ENCODE assay signal across 18 cellular contexts in genomic region chr14:20347747-20348146, GRCh38. TPM values are rescaled to one million over a fixed set of nuclear protein-coding genes. Genes with fewer than 3 reads are reported as not detected.
DNase-seq lines count a peak whose midpoint lies in the region; ATAC-seq and TF ChIP-seq lines count a peak whose summit lies in the region.
"Had no signal": no experiment of that assay in that cellular context is flagged by ENCODE, and none has a peak within 500 bp of the region (broad histone marks: within the 10 kb centered on the region; RNA-seq: fewer than 3 reads in every experiment).

No MANE protein-coding gene starts in this region.

- TF ChIP-seq CTCF in neural crest cell (conservative IDR thresholded peaks at IDR 0.05) = no peak

- H3K9me3 Mint-ChIP-seq in activated CD8-positive, alpha-beta memory T cell treated with anti-CD3 and anti-CD28 coated beads, Interleukin-2, amount 10 ng/mL, durations not matched to agents 7 days and 5 days (ENCODE audit: low read depth) = no peaks in the 10 kb centered on the region
- H3K9me3 Mint-ChIP-seq in neural crest cell = no peaks in the 10 kb centered on the region
- H3K9me3 Mint-ChIP-seq in activated naive CD4-positive, alpha-beta T cell treated with anti-CD3 and anti-CD28 coated beads, Interleukin-2, amount 10 ng/mL, durations not matched to agents 7 days and 5 days = no peaks in the 10 kb centered on the region
- H3K9me3 Mint-ChIP-seq: CD4-positive, alpha-beta T cell; CD8-positive, alpha-beta T cell had no signal

- peaks cover 25% of the 10 kb centered on the region for H3K4me1 Mint-ChIP-seq in activated CD8-positive, alpha-beta memory T cell treated with anti-CD3 and anti-CD28 coated beads, Interleukin-2, amount 10 ng/mL, durations not matched to agents 7 days and 5 days
- H3K4me1 Mint-ChIP-seq in T-helper 17 cell (peaks cover 16% of the 10 kb centered on the region), neural crest cell (peaks cover 21% of the 10 kb centered on the region)
- H3K4me1 Mint-ChIP-seq in activated naive CD4-positive, alpha-beta T cell treated with anti-CD3 and anti-CD28 coated beads, Interleukin-2, amount 10 ng/mL, durations not matched to agents 7 days and 5 days = peaks cover 27% of the 10 kb centered on the region

- H3K9me3 ChIP-seq in T-helper 17 cell (ENCODE audit: control insufficient read depth, low read length, poor library complexity, severe bottlenecking) = no peaks in the 10 kb centered on the region
- H3K9me3 ChIP-seq: A549; BLaER1 treated with 17β-estradiol and CSF1 and Interleukin-3, amounts not matched to agents 10 nM and 100 nM; Caco-2 had no signal

- no peaks in the 10 kb centered on the region for H3K27me3 Mint-ChIP-seq in activated CD8-positive, alpha-beta memory T cell treated with anti-CD3 and anti-CD28 coated beads, Interleukin-2, amount 10 ng/mL, durations not matched to agents 7 days and 5 days
- no peaks in the 10 kb centered on the region for H3K27me3 Mint-ChIP-seq in T-helper 17 cell
- H3K27me3 Mint-ChIP-seq in neural crest cell (ENCODE audit: low read depth) = peaks cover 5% of the 10 kb centered on the region
- peaks cover 4% of the 10 kb centered on the region for H3K27me3 Mint-ChIP-seq in activated naive CD4-positive, alpha-beta T cell treated with anti-CD3 and anti-CD28 coated beads, Interleukin-2, amount 10 ng/mL, durations not matched to agents 7 days and 5 days
- H3K27me3 Mint-ChIP-seq: B cell; CD4-positive, alpha-beta T cell had no signal

- no peak overlapping the region for H3K4me3 Mint-ChIP-seq in activated CD8-positive, alpha-beta memory T cell treated with anti-CD3 and anti-CD28 coated beads, Interleukin-2, amount 10 ng/mL, durations not matched to agents 7 days and 5 days
- H3K4me3 Mint-ChIP-seq in T-helper 17 cell = no peak overlapping the region
- peak overlapping the region; percentile 44 for H3K4me3 Mint-ChIP-seq in neural crest cell
- no peak overlapping the region for H3K4me3 Mint-ChIP-seq in activated naive CD4-positive, alpha-beta T cell treated with anti-CD3 and anti-CD28 coated beads, Interleukin-2, amount 10 ng/mL, durations not matched to agents 7 days and 5 days
- H3K4me3 Mint-ChIP-seq: B cell; CD4-positive, alpha-beta T cell; CD8-positive, alpha-beta T cell had no signal

- H3K27ac Mint-ChIP-seq in activated CD8-positive, alpha-beta memory T cell treated with anti-CD3 and anti-CD28 coated beads, Interleukin-2, amount 10 ng/mL, durations not matched to agents 7 days and 5 days = peak overlapping the region; percentile 24
- H3K27ac Mint-ChIP-seq in T-helper 17 cell (peak overlapping the region; percentile 60), neural crest cell (ENCODE audit: unreplicated experiment) (no peak overlapping the region)
- no peak overlapping the region for H3K27ac Mint-ChIP-seq in activated naive CD4-positive, alpha-beta T cell treated with anti-CD3 and anti-CD28 coated beads, Interleukin-2, amount 10 ng/mL, durations not matched to agents 7 days and 5 days
- H3K27ac Mint-ChIP-seq: B cell; CD4-positive, alpha-beta T cell; CD8-positive, alpha-beta T cell had no signal

- CTCF ChIA-PET in activated CD8-positive, alpha-beta memory T cell treated with anti-CD3 and anti-CD28 coated beads, Interleukin-2, amount 10 ng/mL, durations not matched to agents 7 days and 5 days (lab: Charles Lee) = interaction anchor here (1.1 to 1.3 kb wide), 2 partner anchors 20 to 68 kb away, joined by 3 to 5 read pairs; no protein-coding TSS in a partner anchor
- CTCF ChIA-PET in activated naive CD4-positive, alpha-beta T cell treated with anti-CD3 and anti-CD28 coated beads, Interleukin-2, amount 10 ng/mL, durations not matched to agents 7 days and 5 days (lab: Charles Lee) = no interaction called here

- no peak for DNase-seq in activated CD8-positive, alpha-beta memory T cell treated with anti-CD3 and anti-CD28 coated beads, Interleukin-2, amount 10 ng/mL, durations not matched to agents 7 days and 5 days
- no peak for DNase-seq in activated CD8-positive, alpha-beta memory T cell treated with anti-CD3 and anti-CD28 coated beads, Interleukin-2, amount 50 U/mL, for 48 hours
- DNase-seq in T-helper 17 cell = no peak
- DNase-seq in amniotic epithelial cell (ENCODE audit: low read depth) = peak; percentile 73
- no peak for DNase-seq in neural crest cell (ENCODE audit: low read depth, low spot score)
- no peak for DNase-seq in activated naive CD4-positive, alpha-beta T cell treated with anti-CD3 and anti-CD28 coated beads, Interleukin-2, amount 10 ng/mL, durations not matched to agents 7 days and 5 days
- DNase-seq: AML-193; Caco-2; Calu3; CD4-positive, alpha-beta T cell; CD8-positive, alpha-beta T cell; DMS79 treated with DMSO at 0.1 percent for 48 hours; GF-D8 had no signal

- ATAC-seq in activated CD8-positive, alpha-beta memory T cell treated with anti-CD3 and anti-CD28 coated beads, Interleukin-2, amount 10 ng/mL, durations not matched to agents 7 days and 5 days = no peak
- no peak for ATAC-seq in T-helper 17 cell
- ATAC-seq in HG02870 (IDR thresholded peaks at IDR 0.05; ENCODE audit: unreplicated experiment) = no peak
- ATAC-seq in GM19395 (IDR thresholded peaks at IDR 0.05; ENCODE audit: unreplicated experiment) = no peak
- ATAC-seq: A549; CD8-positive, alpha-beta T cell had no signal

- H3K36me3 Mint-ChIP-seq in activated CD8-positive, alpha-beta memory T cell treated with anti-CD3 and anti-CD28 coated beads, Interleukin-2, amount 10 ng/mL, durations not matched to agents 7 days and 5 days = peaks cover 48% of the 10 kb centered on the region
- peaks cover 4% of the 10 kb centered on the region for H3K36me3 Mint-ChIP-seq in T-helper 17 cell (ENCODE audit: low read depth)
- H3K36me3 Mint-ChIP-seq in neural crest cell (ENCODE audit: low read depth) = peaks cover 21% of the 10 kb centered on the region
- peaks cover 44% of the 10 kb centered on the region for H3K36me3 Mint-ChIP-seq in activated naive CD4-positive, alpha-beta T cell treated with anti-CD3 and anti-CD28 coated beads, Interleukin-2, amount 10 ng/mL, durations not matched to agents 7 days and 5 days

RNA-seq across cellular contexts. Expression of gene PARP2, which starts 4.3 kb away (rescaled TPM):
- total RNA-seq in activated CD8-positive, alpha-beta memory T cell treated with anti-CD3 and anti-CD28 coated beads, Interleukin-2, amount 10 ng/mL, durations not matched to agents 7 days and 5 days = 10 to 100 TPM; 32.6 to 38.4 TPM
- total RNA-seq in T-helper 17 cell = 10 to 100 TPM; 18.1 to 22.3 TPM
- 50.7 and 53.2 TPM in 2 replicates for total RNA-seq in neural crest cell

RNA-seq across cellular contexts. Expression of gene CCNB1IP1, which starts 14.7 kb away (rescaled TPM):
- 10 to 100 TPM; 39.0 to 39.5 TPM for total RNA-seq in activated CD8-positive, alpha-beta memory T cell treated with anti-CD3 and anti-CD28 coated beads, Interleukin-2, amount 10 ng/mL, durations not matched to agents 7 days and 5 days
- total RNA-seq in T-helper 17 cell (10 to 100 TPM; 20.2 to 26.3 TPM), neural crest cell (127 and 132 TPM in 2 replicates)

RNA-seq across cellular contexts. Expression of gene TTC5, which starts 42.0 kb away (rescaled TPM):
- 10 to 100 TPM; 22.4 to 24.4 TPM for total RNA-seq in activated CD8-positive, alpha-beta memory T cell treated with anti-CD3 and anti-CD28 coated beads, Interleukin-2, amount 10 ng/mL, durations not matched to agents 7 days and 5 days
- 10 to 100 TPM; 16.5 TPM for total RNA-seq in T-helper 17 cell
- total RNA-seq in neural crest cell = 25.6 and 25.8 TPM in 2 replicates

Comparison
In these comparisons a context has a peak if more than half of its experiments do, and no peak if none do; other contexts are left out.
1. H3K27ac Mint-ChIP-seq: peak in activated CD8-positive, alpha-beta memory T cell treated with anti-CD3 and anti-CD28 coated beads, Interleukin-2, amount 10 ng/mL, durations not matched to agents 7 days and 5 days (single experiment) and T-helper 17 cell (single experiment); none in neural crest cell (single experiment) and activated naive CD4-positive, alpha-beta T cell treated with anti-CD3 and anti-CD28 coated beads, Interleukin-2, amount 10 ng/mL, durations not matched to agents 7 days and 5 days (single experiment).